Comparison of ENCODE assay signal across 8 cellular contexts in genomic region chr7:150988230-150989226, GRCh38. TPM values are rescaled to one million over a fixed set of nuclear protein-coding genes. Genes with fewer than 3 reads are reported as not detected.
DNase-seq lines count a peak whose midpoint lies in the region; ATAC-seq and TF ChIP-seq lines count a peak whose summit lies in the region.

No MANE protein-coding gene starts in this region.

- peaks cover 12% of the 10 kb centered on the region for H3K36me3 Mint-ChIP-seq in WTC11

- peaks cover 32% of the 10 kb centered on the region for H3K4me1 Mint-ChIP-seq in WTC11

- CTCF ChIA-PET in WTC11 (lab: Charles Lee) = interaction anchor here (0.6 to 3.3 kb wide), 41 partner anchors 9 to 620 kb away, joined by 3 to 37 read pairs (median 4); partner anchors contain the start of genes FASTK, TMEM176A and TMEM176B

- ATAC-seq in WTC11 (peak; percentile 68), GM18873 (IDR thresholded peaks at IDR 0.05; ENCODE audit: low FRiP score, unreplicated experiment) (no peak)

- peak; percentile 83 for DNase-seq in GM10266 (ENCODE audit: extremely low spot score)
- peak; percentile 94 for DNase-seq in NCI-H1694 treated with DMSO at 0.1 percent for 48 hours (lab: John Stamatoyannopoulos, UW)
- DNase-seq in WTC11 (ENCODE audit: low spot score) = peak; percentile 93
- DNase-seq in cardiac fibroblast (ENCODE audit: low read depth in 2 of 2) = peak; percentile 36 to 53
- peak; percentile 84 for DNase-seq in islet precursor cell
- DNase-seq in stimulated activated CD4-positive, alpha-beta T cell treated with anti-CD3 and anti-CD28 coated beads, Interleukin-2, amount 100 ng/mL, for 48 hours = peak; percentile 72 to 75
- DNase-seq in H4 (ENCODE audit: low spot score) = no peak

- POLR2A ChIA-PET in WTC11 (lab: Charles Lee) = interaction anchor here (0.6 to 0.9 kb wide), 3 partner anchors 8 to 20 kb away, joined by 3 to 5 read pairs (median 3); no protein-coding TSS in a partner anchor

- H3K4me3 ChIP-seq in cardiac fibroblast (replicated peaks in 1 of 2; ENCODE audit: low read depth in 2 of 2, low read length in 2 of 2) = no peak overlapping the region

- peaks cover 15% of the 10 kb centered on the region for H3K9me3 Mint-ChIP-seq in WTC11

- no peak overlapping the region for H3K27ac Mint-ChIP-seq in WTC11

- H3K27me3 Mint-ChIP-seq in WTC11 (ENCODE audit: low read depth) = peaks cover 32% of the 10 kb centered on the region

- peak overlapping the region; percentile 71 for H3K4me3 Mint-ChIP-seq in WTC11

- TF ChIP-seq CTCF in GM10266 (IDR thresholded peaks at IDR 0.05; ENCODE audit: control insufficient read depth, insufficient read depth, low read depth, missing control alignments) (peak; percentile 77), WTC11 (IDR thresholded peaks at IDR 0.05) (peak; percentile 92), cardiac fibroblast (IDR thresholded peaks at IDR 0.05; ENCODE audit: low read depth, low read length) (peak; percentile 84)

TF ChIP-seq in WTC11, 78 proteins besides CTCF, POLR2A, EP300 and RAD21:
- no peak for TF ChIP-seq SMAD3 (CRISPR knock-in tag; IDR thresholded peaks at IDR 0.05; ENCODE audit: borderline replicate concordance)
- no peak for TF ChIP-seq GRHL2 (CRISPR knock-in tag; IDR thresholded peaks at IDR 0.05; ENCODE audit: insufficient replicate concordance, severe bottlenecking)
- 0 out of 2 replicates have a peak, but pooled peaks have one; percentile 35 for TF ChIP-seq SP1 (CRISPR knock-in tag; conservative IDR thresholded peaks at IDR 0.05)
- 0 out of 2 replicates have a peak, but pooled peaks have one; percentile 42 for TF ChIP-seq ZNF232 (CRISPR knock-in tag; IDR thresholded peaks at IDR 0.05)
- peak; percentile 24; the same call in 1 of the 2 replicates for TF ChIP-seq FOXP1 (CRISPR knock-in tag; IDR thresholded peaks at IDR 0.05; ENCODE audit: borderline replicate concordance)
- TF ChIP-seq FOXK1 (CRISPR knock-in tag; IDR thresholded peaks at IDR 0.05) = peak; percentile 21; the same call in 1 of the 2 replicates

RNA-seq across cellular contexts. Expression of gene NOS3, which starts 2.3 kb away (rescaled TPM):
- total RNA-seq in WTC11 (2021) = 5.7 to 7.0 TPM (median 6.6 TPM) in 3 replicates
- 0.29 and 0.60 TPM in 2 replicates for total RNA-seq in H4 (2014; rRNA removed; shearing (Covaris generic))

RNA-seq across cellular contexts. Expression of gene KCNH2, which starts 10.4 kb away (rescaled TPM):
- 13.9 to 16.2 TPM (median 14.6 TPM) in 3 replicates for total RNA-seq in WTC11 (2021)
- 0.58 and 0.84 TPM in 2 replicates for total RNA-seq in H4 (2014; rRNA removed; shearing (Covaris generic))

RNA-seq across cellular contexts. Expression of gene ATG9B, which starts 35.8 kb away (rescaled TPM):
- total RNA-seq in WTC11 (2021) = 2.4 to 3.8 TPM (median 2.4 TPM) in 3 replicates
- 0.17 TPM in 1 of 2 replicates, not detected in the other for total RNA-seq in H4 (2014; rRNA removed; shearing (Covaris generic))

RNA-seq across cellular contexts. Expression of gene ABCB8, which starts 39.7 kb away (rescaled TPM):
- total RNA-seq in WTC11 (2021) = 27.9 to 35.9 TPM (median 28.4 TPM) in 3 replicates
- total RNA-seq in H4 (2014; rRNA removed; shearing (Covaris generic)) = 25.2 and 26.5 TPM in 2 replicates

RNA-seq across cellular contexts. Expression of gene ASIC3, which starts 59.8 kb away (rescaled TPM):
- 3.4 to 5.5 TPM (median 5.2 TPM) in 3 replicates for total RNA-seq in WTC11 (2021)
- total RNA-seq in H4 (2014; rRNA removed; shearing (Covaris generic)) = 0.10 TPM in 1 of 2 replicates, not detected in the other
